Comparison of ENCODE assay signal across 3 cellular contexts in genomic region chr2:174690026-174690425, GRCh38.
"Had no signal": no experiment of that assay in that cellular context is flagged by ENCODE, and none has a peak within 500 bp of the region (broad histone marks: within the 10 kb centered on the region; RNA-seq: fewer than 3 reads in every experiment).

No MANE protein-coding gene starts in this region.

- H3K4me3 ChIP-seq: GM12878 had no signal

- DNase-seq: GDM1, GF-D8 had no signal

- ATAC-seq: GM12878 had no signal
